Comparison of ENCODE assay signal across 8 cellular contexts in genomic region chr2:170770008-170770303, GRCh38. TPM values are rescaled to one million over a fixed set of nuclear protein-coding genes. Genes with fewer than 3 reads are reported as not detected.
DNase-seq lines count a peak whose midpoint lies in the region; ATAC-seq, FAIRE-seq and TF ChIP-seq lines count a peak whose summit lies in the region.

No MANE protein-coding gene starts in this region.

- CTCF ChIA-PET in activated CD8-positive, alpha-beta T cell treated with anti-CD3 and anti-CD28 coated beads, Interleukin-2, amount 10 ng/mL, durations not matched to agents 7 days and 5 days (lab: Charles Lee): interaction anchor here (0.5 to 2.1 kb wide), 5 partner anchors 9 to 361 kb away, joined by 3 to 6 read pairs (median 4); partner anchors contain the start of gene GAD1

- TF ChIP-seq CTCF in keratinocyte (optimal IDR thresholded peaks at IDR 0.05 in 1 of 3, IDR thresholded peaks at IDR 0.05 in 1 of 3, conservative IDR thresholded peaks at IDR 0.05 in 1 of 3; ENCODE audit: extremely low read depth in 1 of 3, insufficient read depth in 2 of 3, low read length in 3 of 3): no peak

- peaks cover 21% of the 10 kb centered on the region for H3K4me1 ChIP-seq in HUES48 (ENCODE audit: control insufficient read depth, insufficient read depth, low read length)
- H3K4me1 ChIP-seq in keratinocyte (ENCODE audit: control insufficient read depth, extremely low read depth, insufficient read depth, low read length): peaks cover 10% of the 10 kb centered on the region
- no peaks in the 10 kb centered on the region for H3K4me1 ChIP-seq in thymus (ENCODE audit: control insufficient read depth, insufficient read depth, low read length)

- WGBS in thymus: 16% methylated on average over 6 of the region's 6 CpGs

- no peak for ATAC-seq in activated CD8-positive, alpha-beta T cell treated with anti-CD3 and anti-CD28 coated beads, Interleukin-2, amount 10 ng/mL, durations not matched to agents 7 days and 5 days
- no peak for ATAC-seq in HG03095 (IDR thresholded peaks at IDR 0.05; ENCODE audit: unreplicated experiment)

- H3K9ac ChIP-seq in HUES48 (ENCODE audit: low read depth, low read length) (0 out of 2 replicates have a peak overlapping the region, but pooled peaks have one; percentile 86), keratinocyte (ENCODE audit: control insufficient read depth, extremely low read depth, insufficient read depth, low read length) (peak overlapping the region; percentile 75)

- H3K4me3 Mint-ChIP-seq in activated CD8-positive, alpha-beta T cell treated with anti-CD3 and anti-CD28 coated beads, Interleukin-2, amount 10 ng/mL, durations not matched to agents 7 days and 5 days: peak overlapping the region; percentile 90

- H4K20me1 ChIP-seq in keratinocyte (ENCODE audit: control insufficient read depth, extremely low read depth, insufficient read depth, low read length): no peaks in the 10 kb centered on the region

- peak overlapping the region; percentile 84 for H3K4me3 ChIP-seq in HUES48 (ENCODE audit: low read depth, low read length)
- H3K4me3 ChIP-seq in keratinocyte (ENCODE audit: control insufficient read depth in 2 of 3, extremely low read depth in 1 of 3, insufficient read depth in 2 of 3, low read depth in 1 of 3, low read length in 3 of 3): peak overlapping the region; percentile 70 to 94 (median 86)
- H3K4me3 ChIP-seq in thymus (ENCODE audit: low read length): peak overlapping the region; percentile 59

- POLR2A ChIA-PET in activated CD8-positive, alpha-beta T cell treated with anti-CD3 and anti-CD28 coated beads, Interleukin-2, amount 10 ng/mL, durations not matched to agents 7 days and 5 days (lab: Charles Lee): interaction anchor here (0.7 kb wide), 1 partner anchor 408 kb away, joined by 3 read pairs; no protein-coding TSS in a partner anchor

- H3K27me3 ChIP-seq in HUES48 (ENCODE audit: control insufficient read depth, insufficient read depth, low read length) (peaks cover 7% of the 10 kb centered on the region; the same call in 1 of the 2 replicates), keratinocyte (ENCODE audit: control insufficient read depth, extremely low read depth, insufficient read depth, low read length) (no peaks in the 10 kb centered on the region), thymus (ENCODE audit: control insufficient read depth, insufficient read depth) (peaks cover 26% of the 10 kb centered on the region)

- H3K27ac ChIP-seq in HUES48 (ENCODE audit: low read depth, low read length) (peak overlapping the region; percentile 97), keratinocyte (ENCODE audit: control insufficient read depth, insufficient read depth, low read length) (peak overlapping the region; percentile 77), thymus (ENCODE audit: low read depth) (no peak overlapping the region)

- H3K4me2 ChIP-seq in keratinocyte (ENCODE audit: control insufficient read depth, extremely low read depth, insufficient read depth, low read depth, low read length): peak overlapping the region; percentile 95

- no peaks in the 10 kb centered on the region for H3K9me3 ChIP-seq in HUES48 (ENCODE audit: control insufficient read depth, insufficient read depth, low read length)
- no peaks in the 10 kb centered on the region for H3K9me3 ChIP-seq in keratinocyte (ENCODE audit: control insufficient read depth, low read depth, low read length)
- H3K9me3 ChIP-seq in thymus (ENCODE audit: control insufficient read depth): no peaks in the 10 kb centered on the region

- DNase-seq in COLO829 (ENCODE audit: low spot score) (peak; percentile 48), keratinocyte (ENCODE audit: low read depth, low spot score) (no peak), urothelium cell line (ENCODE audit: low spot score) (no peak), amygdala (lab: John Stamatoyannopoulos, UW) (no peak)
- no peak for DNase-seq in activated CD8-positive, alpha-beta T cell treated with anti-CD3 and anti-CD28 coated beads, Interleukin-2, amount 10 ng/mL, durations not matched to agents 7 days and 5 days

- FAIRE-seq in keratinocyte (lab: Jason Lieb, UNC): no peak
- FAIRE-seq in urothelium cell line (lab: Jason Lieb, UNC): no peak

- H3K27me3 Mint-ChIP-seq in activated CD8-positive, alpha-beta T cell treated with anti-CD3 and anti-CD28 coated beads, Interleukin-2, amount 10 ng/mL, durations not matched to agents 7 days and 5 days (ENCODE audit: low read depth): peaks cover 30% of the 10 kb centered on the region

- H3K79me2 ChIP-seq in keratinocyte (ENCODE audit: control insufficient read depth, insufficient read depth, low read length): no peaks in the 10 kb centered on the region

- H3K27ac Mint-ChIP-seq in activated CD8-positive, alpha-beta T cell treated with anti-CD3 and anti-CD28 coated beads, Interleukin-2, amount 10 ng/mL, durations not matched to agents 7 days and 5 days: peak overlapping the region; percentile 78

- peak overlapping the region; percentile 91 for H2AFZ ChIP-seq in keratinocyte (ENCODE audit: control insufficient read depth, low read length)

- H3K36me3 Mint-ChIP-seq in activated CD8-positive, alpha-beta T cell treated with anti-CD3 and anti-CD28 coated beads, Interleukin-2, amount 10 ng/mL, durations not matched to agents 7 days and 5 days (ENCODE audit: low read depth): no peaks in the 10 kb centered on the region

- H3K36me3 ChIP-seq in HUES48 (ENCODE audit: control insufficient read depth, insufficient read depth, low read length) (no peaks in the 10 kb centered on the region), keratinocyte (ENCODE audit: control insufficient read depth in 2 of 2, extremely low read depth in 1 of 2, insufficient read depth in 2 of 2, low read length in 2 of 2) (no peaks in the 10 kb centered on the region), thymus (ENCODE audit: control insufficient read depth, insufficient read depth) (no peaks in the 10 kb centered on the region)

- H3K9me1 ChIP-seq in keratinocyte (ENCODE audit: control insufficient read depth, extremely low read depth, insufficient read depth, low read length): no peaks in the 10 kb centered on the region

- no peaks in the 10 kb centered on the region for H3K9me3 Mint-ChIP-seq in activated CD8-positive, alpha-beta T cell treated with anti-CD3 and anti-CD28 coated beads, Interleukin-2, amount 10 ng/mL, durations not matched to agents 7 days and 5 days (ENCODE audit: insufficient read depth)

- dilution Hi-C loops in keratinocyte (cut with MboI; ENCODE audit: extremely low pct_ligation_motif_present, low sequenced_read_pairs): no loop called here

- H3K4me1 Mint-ChIP-seq in activated CD8-positive, alpha-beta T cell treated with anti-CD3 and anti-CD28 coated beads, Interleukin-2, amount 10 ng/mL, durations not matched to agents 7 days and 5 days (ENCODE audit: low read depth): peaks cover 13% of the 10 kb centered on the region

RNA-seq across cellular contexts. Expression of gene ERICH2, which starts 0.2 kb away (rescaled TPM):
- not detected for total RNA-seq in activated CD8-positive, alpha-beta T cell treated with anti-CD3 and anti-CD28 coated beads, Interleukin-2, amount 10 ng/mL, durations not matched to agents 7 days and 5 days
- polyA plus RNA-seq in keratinocyte (0.41 to 1.3 TPM (median 0.45 TPM) in 3 replicates), thymus (0.52 TPM)
- polyA plus RNA-seq in keratinocyte (2011; ENCODE audit: low read depth): 5.9 TPM
- polyA plus RNA-seq in keratinocyte (2011; cell fraction: cytosol; rRNA removed): 0.79 and 1.5 TPM in 2 replicates
- 0.88 TPM in 1 of 2 replicates, not detected in the other for polyA plus RNA-seq in keratinocyte (2011; cell fraction: nucleus; rRNA removed)
- polyA plus RNA-seq in keratinocyte (2012; ENCODE audit: low replicate concordance): 1.2 and 1.7 TPM in 2 replicates
- polyA minus RNA-seq in keratinocyte: not detected in 3 replicates
- not detected for polyA minus RNA-seq in keratinocyte (2011; cell fraction: cytosol; rRNA and poly(A)+ RNA removed)
- not detected in 2 replicates for polyA minus RNA-seq in keratinocyte (2011; cell fraction: nucleus; rRNA and poly(A)+ RNA removed)

RNA-seq across cellular contexts. Expression of gene GAD1, which starts 46.7 kb away (rescaled TPM):
- 1 to 10 TPM; 1.6 to 2.2 TPM for total RNA-seq in activated CD8-positive, alpha-beta T cell treated with anti-CD3 and anti-CD28 coated beads, Interleukin-2, amount 10 ng/mL, durations not matched to agents 7 days and 5 days
- polyA plus RNA-seq in keratinocyte: 4.5 to 9.4 TPM (median 5.9 TPM) in 3 replicates
- 1.5 TPM for polyA plus RNA-seq in keratinocyte (2011; ENCODE audit: low read depth)
- polyA plus RNA-seq in keratinocyte (2011; cell fraction: cytosol; rRNA removed): 4.8 and 7.4 TPM in 2 replicates
- 20.0 and 22.9 TPM in 2 replicates for polyA plus RNA-seq in keratinocyte (2011; cell fraction: nucleus; rRNA removed)
- polyA plus RNA-seq in keratinocyte (2012; ENCODE audit: low replicate concordance): 2.7 and 7.6 TPM in 2 replicates
- polyA minus RNA-seq in keratinocyte: 1.9 to 6.6 TPM (median 3.0 TPM) in 3 replicates
- polyA minus RNA-seq in keratinocyte (2011; cell fraction: cytosol; rRNA and poly(A)+ RNA removed): 3.5 TPM
- 4.9 and 6.1 TPM in 2 replicates for polyA minus RNA-seq in keratinocyte (2011; cell fraction: nucleus; rRNA and poly(A)+ RNA removed)
- 4.2 TPM for polyA plus RNA-seq in thymus

RNA-seq across cellular contexts. Expression of gene SP5, which starts 54.8 kb away (rescaled TPM):
- not detected for total RNA-seq in activated CD8-positive, alpha-beta T cell treated with anti-CD3 and anti-CD28 coated beads, Interleukin-2, amount 10 ng/mL, durations not matched to agents 7 days and 5 days
- polyA plus RNA-seq in keratinocyte (not detected in 3 replicates), thymus (0.55 TPM)
- not detected for polyA plus RNA-seq in keratinocyte (2011; ENCODE audit: low read depth)
- not detected in 2 replicates for polyA plus RNA-seq in keratinocyte (2011; cell fraction: cytosol; rRNA removed)
- not detected in 2 replicates for polyA plus RNA-seq in keratinocyte (2011; cell fraction: nucleus; rRNA removed)
- 0.05 TPM in 1 of 2 replicates, not detected in the other for polyA plus RNA-seq in keratinocyte (2012; ENCODE audit: low replicate concordance)
- not detected in 3 replicates for polyA minus RNA-seq in keratinocyte
- not detected for polyA minus RNA-seq in keratinocyte (2011; cell fraction: cytosol; rRNA and poly(A)+ RNA removed)
- not detected in 2 replicates for polyA minus RNA-seq in keratinocyte (2011; cell fraction: nucleus; rRNA and poly(A)+ RNA removed)
